ENCODE assay signal across 19 cellular contexts in the genomic region with DNA sequence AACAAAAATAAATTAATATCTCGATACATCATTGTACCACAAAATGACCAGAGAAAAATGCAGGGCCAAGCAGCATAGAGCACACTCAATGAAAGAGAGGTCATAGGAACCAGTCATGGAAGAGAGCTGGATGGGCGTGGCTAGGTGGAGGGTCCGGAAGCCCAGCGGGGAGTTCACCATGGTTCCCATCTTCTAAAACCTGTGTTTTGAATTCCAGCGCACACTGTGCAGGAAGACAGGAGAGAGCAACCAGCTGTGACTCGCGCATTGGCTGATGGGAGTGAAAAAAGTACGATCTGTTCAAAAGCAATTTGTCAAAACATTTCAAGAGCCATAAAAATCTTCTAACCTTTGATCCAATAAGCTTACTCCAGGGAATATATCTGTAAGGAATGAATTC.
DNase-seq lines count a peak whose midpoint lies in the region; FAIRE-seq and TF ChIP-seq lines count a peak whose summit lies in the region.
"Had no signal": no experiment of that assay in that cellular context is flagged by ENCODE, and none has a peak within 500 bp of the region (broad histone marks: within the 10 kb centered on the region; RNA-seq: fewer than 3 reads in every experiment).

No MANE protein-coding gene starts in this region.

- H3K56ac ChIP-seq in H1 (replicated peaks; ENCODE audit: insufficient read length, low read depth, low read length), result no peak overlapping the region

- no peak overlapping the region for H2BK5ac ChIP-seq in H1 (ENCODE audit: low read depth, low read length)

- H2BK12ac ChIP-seq in H1 (ENCODE audit: low read depth, low read length), result no peak overlapping the region

- H2AFZ ChIP-seq in H1 (ENCODE audit: low read length), result 0 out of 2 replicates have a peak overlapping the region, but pooled peaks have one; percentile 11
- H2AFZ ChIP-seq: GM23338 had no signal

- no peak overlapping the region for H3K4me3 ChIP-seq in H1 (ENCODE audit: extremely low read depth in 1 of 4, insufficient read depth in 2 of 4, low read depth in 3 of 4, low read length in 4 of 4)
- H3K4me3 ChIP-seq: BLaER1 treated with 17β-estradiol and CSF1 and Interleukin-3, amounts not matched to agents 10 nM and 100 nM; GM12878; GM23338; HAP-1 had no signal

- no peak overlapping the region for H3K4ac ChIP-seq in H1 (replicated peaks; ENCODE audit: insufficient read length, low read depth, low read length)

- H3K27ac Mint-ChIP-seq in osteocyte (ENCODE audit: unreplicated experiment), result no peak overlapping the region
- H3K27ac Mint-ChIP-seq: CD4-positive, CD25-positive, alpha-beta regulatory T cell; GM23338 had no signal

- no peak overlapping the region for H4K91ac ChIP-seq in H1 (replicated peaks; ENCODE audit: insufficient read length, low read length)

- H3K4me3 Mint-ChIP-seq in osteocyte (ENCODE audit: unreplicated experiment), result no peak overlapping the region
- H3K4me3 Mint-ChIP-seq: CD4-positive, CD25-positive, alpha-beta regulatory T cell; GM23338 had no signal

- TF ChIP-seq RAD21 in H1 (IDR thresholded peaks at IDR 0.05 in 1 of 2, conservative IDR thresholded peaks at IDR 0.05 in 1 of 2; ENCODE audit: low read depth in 2 of 2, low read length in 2 of 2), result no peak

- no peak overlapping the region for H4K5ac ChIP-seq in H1 (ENCODE audit: insufficient read length, low read depth, low read length)

- no peaks in the 10 kb centered on the region for H3K4me1 ChIP-seq in H1 (replicated peaks in 1 of 4; ENCODE audit: control insufficient read depth in 3 of 4, insufficient read depth in 4 of 4, low read length in 3 of 4)
- H3K4me1 ChIP-seq: HAP-1 had no signal

- no peak for TF ChIP-seq POLR2A in H1 (IDR thresholded peaks at IDR 0.05; ENCODE audit: control extremely low read depth in 1 of 2, low read depth in 2 of 2, low read length in 2 of 2)

- H2AK5ac ChIP-seq in H1 (ENCODE audit: low read depth, low read length), result no peak overlapping the region

- no peak overlapping the region for H3K4me2 ChIP-seq in H1 (ENCODE audit: insufficient read depth in 1 of 2, low read depth in 2 of 2, low read length in 2 of 2)
- H3K4me2 ChIP-seq: BLaER1 treated with 17β-estradiol and CSF1 and Interleukin-3, amounts not matched to agents 10 nM and 100 nM; GM23338 had no signal

- TF ChIP-seq CTCF in H1 (IDR thresholded peaks at IDR 0.05; ENCODE audit: control extremely low read depth in 1 of 3, insufficient read depth in 1 of 3, low read depth in 1 of 3, low read length in 3 of 3) (no peak), osteocyte (IDR thresholded peaks at IDR 0.05) (no peak)

- H2BK15ac ChIP-seq in H1 (ENCODE audit: low read length), result no peak overlapping the region

- CTCF ChIA-PET in H1 (lab: Charles Lee; ENCODE audit: partially characterized antibody), result interaction anchor here (1.4 kb wide), 1 partner anchor 54 kb away, joined by 3 read pairs; no protein-coding TSS in a partner anchor

- peak; percentile 6 for DNase-seq in NCI-H146 (lab: John Stamatoyannopoulos, UW)
- DNase-seq in NCI-H146 treated with DMSO at 0.1 percent for 48 hours (lab: John Stamatoyannopoulos, UW; ENCODE audit: unreplicated experiment), result no peak
- peak; percentile 32 for DNase-seq in NCI-H2227 (lab: John Stamatoyannopoulos, UW; ENCODE audit: unreplicated experiment)
- no peak for DNase-seq in H1 (ENCODE audit: low read depth in 1 of 2, low spot score in 2 of 2)
- peak; percentile 57 for DNase-seq in osteocyte (ENCODE audit: extremely low spot score, unreplicated experiment)
- no peak for DNase-seq in stimulated activated CD4-positive, alpha-beta T cell treated with anti-CD3 and anti-CD28 coated beads, Interleukin-12 subunit alpha, Interleukin-12 subunit beta, amount 100 ng/mL, for 4 hours
- DNase-seq in stimulated activated CD8-positive, alpha-beta memory T cell treated with anti-CD3 and anti-CD28 coated beads, Interleukin-4, amount 100 ng/mL, for 48 hours, result no peak
- no peak for DNase-seq in AG20443 (ENCODE audit: low spot score)
- DNase-seq: Calu3; CD4-positive, CD25-positive, alpha-beta regulatory T cell; DMS 273 treated with DMSO at 0.1 percent for 48 hours had no signal

- TF ChIP-seq EP300 in H1 (IDR thresholded peaks at IDR 0.05; ENCODE audit: borderline replicate concordance in 1 of 2, low read depth in 2 of 2, low read length in 2 of 2), result no peak

- POLR2A ChIA-PET in H1 (lab: Charles Lee; ENCODE audit: partially characterized antibody), result no interaction called here

- no peaks in the 10 kb centered on the region for H3K27me3 ChIP-seq in H1 (replicated peaks in 1 of 4; ENCODE audit: control insufficient read depth in 3 of 4, extremely low read depth in 1 of 4, insufficient read depth in 3 of 4, low read length in 3 of 4)
- H3K27me3 ChIP-seq: BLaER1 treated with 17β-estradiol and CSF1 and Interleukin-3, amounts not matched to agents 10 nM and 100 nM had no signal

- no peaks in the 10 kb centered on the region for H4K20me1 ChIP-seq in H1 (replicated peaks in 1 of 2; ENCODE audit: control insufficient read depth in 1 of 2, insufficient read depth in 2 of 2, low read length in 2 of 2)
- H4K20me1 ChIP-seq: BLaER1 treated with 17β-estradiol and CSF1 and Interleukin-3, amounts not matched to agents 10 nM and 100 nM had no signal

- H2BK20ac ChIP-seq in H1 (ENCODE audit: low read length), result no peak overlapping the region

- H3K23ac ChIP-seq in H1 (ENCODE audit: insufficient read length), result no peak overlapping the region

- H3K4me1 Mint-ChIP-seq in osteocyte (ENCODE audit: unreplicated experiment), result no peaks in the 10 kb centered on the region
- H3K4me1 Mint-ChIP-seq: CD4-positive, CD25-positive, alpha-beta regulatory T cell had no signal

- H4K8ac ChIP-seq in H1 (ENCODE audit: extremely low read depth, insufficient read depth, low read length), result no peak overlapping the region

- H3K14ac ChIP-seq in H1 (ENCODE audit: insufficient read length), result no peak overlapping the region

- H3K27me3 Mint-ChIP-seq in osteocyte (ENCODE audit: unreplicated experiment), result peaks cover 6% of the 10 kb centered on the region

- no peaks in the 10 kb centered on the region for H3K9me3 ChIP-seq in H1 (ENCODE audit: insufficient read depth in 2 of 2, low read depth in 1 of 2, low read length in 1 of 2)
- H3K9me3 ChIP-seq: HAP-1 had no signal

- H2BK120ac ChIP-seq in H1 (replicated peaks; ENCODE audit: low read depth, low read length), result no peak overlapping the region

- H3K79me2 ChIP-seq in H1 (ENCODE audit: control insufficient read depth in 1 of 2, insufficient read depth in 2 of 2, low read length in 2 of 2), result no peaks in the 10 kb centered on the region

- H3K27ac ChIP-seq in H1 (ENCODE audit: low read depth, low read length), result no peak overlapping the region
- H3K27ac ChIP-seq: 22Rv1; BLaER1 treated with 17β-estradiol and CSF1 and Interleukin-3, amounts not matched to agents 10 nM and 100 nM had no signal

- no peaks in the 10 kb centered on the region for H3K79me1 ChIP-seq in H1 (ENCODE audit: low read depth, low read length)

- 89% methylated on average over 8 of the region's 8 CpGs; no CpG with 5 or more reads in 1 of the 2 experiments for WGBS in H1 (ENCODE audit: extremely low coverage in 1 of 2, insufficient coverage in 1 of 2, insufficient read length in 1 of 2, insufficient replicate concordance in 2 of 2, low coverage in 1 of 2, low lambda C conversion rate in 2 of 2, missing lambda C conversion rate in 1 of 2), 2 experiments

- no peaks in the 10 kb centered on the region for H3K23me2 ChIP-seq in H1 (ENCODE audit: low read depth, low read length)

- no peak for FAIRE-seq in H1 (lab: Jason Lieb, UNC)
- FAIRE-seq: GM12878, GM18507, HepG2, HTR-8/SVneo had no signal

- no peaks in the 10 kb centered on the region for H3K36me3 ChIP-seq in H1 (ENCODE audit: control insufficient read depth in 2 of 4, insufficient read depth in 4 of 4, low read length in 3 of 4)
- H3K36me3 ChIP-seq: BLaER1 treated with 17β-estradiol and CSF1 and Interleukin-3, amounts not matched to agents 10 nM and 100 nM; HAP-1 had no signal

- H3K36me3 Mint-ChIP-seq in osteocyte (ENCODE audit: unreplicated experiment), result no peaks in the 10 kb centered on the region
- H3K36me3 Mint-ChIP-seq: CD4-positive, CD25-positive, alpha-beta regulatory T cell had no signal

- H3K9ac ChIP-seq in H1 (replicated peaks in 1 of 4; ENCODE audit: extremely low read depth in 1 of 4, low read depth in 3 of 4, low read length in 3 of 4), result no peak overlapping the region
- H3K9ac ChIP-seq: BLaER1 treated with 17β-estradiol and CSF1 and Interleukin-3, amounts not matched to agents 10 nM and 100 nM had no signal

- no peaks in the 10 kb centered on the region for H3K9me3 Mint-ChIP-seq in osteocyte (ENCODE audit: unreplicated experiment)
- H3K9me3 Mint-ChIP-seq: GM23338 had no signal

- no peak overlapping the region for H3K18ac ChIP-seq in H1 (ENCODE audit: extremely low read depth, low read length)

TF ChIP-seq in H1, 55 proteins besides CTCF, POLR2A, EP300 and RAD21:
- TF ChIP-seq FOSL1 (IDR thresholded peaks at IDR 0.05; ENCODE audit: insufficient read depth, low read depth, low read length) (no peak), MAFK (IDR thresholded peaks at IDR 0.05; ENCODE audit: low read depth, low read length) (no peak), SAP30 (IDR thresholded peaks at IDR 0.05; ENCODE audit: insufficient read depth, insufficient replicate concordance, low read length) (no peak), GABPA (IDR thresholded peaks at IDR 0.05; ENCODE audit: borderline replicate concordance, insufficient read depth, low read length) (no peak), RFX5 (IDR thresholded peaks at IDR 0.05; ENCODE audit: borderline replicate concordance, low read depth, low read length) (no peak), ASH2L (IDR thresholded peaks at IDR 0.05; ENCODE audit: low read length) (no peak), KDM5A (IDR thresholded peaks at IDR 0.05; ENCODE audit: low read length) (no peak), RNF2 (IDR thresholded peaks at IDR 0.05; ENCODE audit: borderline replicate concordance, low read depth, low read length, missing control alignments, poor library complexity, severe bottlenecking) (no peak), NANOG (IDR thresholded peaks at IDR 0.05; ENCODE audit: insufficient read depth, low read depth, low read length, poor library complexity, severe bottlenecking) (no peak), CEBPB (IDR thresholded peaks at IDR 0.05; ENCODE audit: low read depth, low read length) (no peak), BACH1 (IDR thresholded peaks at IDR 0.05; ENCODE audit: low read length) (no peak)
- TF ChIP-seq, protein P1, sequence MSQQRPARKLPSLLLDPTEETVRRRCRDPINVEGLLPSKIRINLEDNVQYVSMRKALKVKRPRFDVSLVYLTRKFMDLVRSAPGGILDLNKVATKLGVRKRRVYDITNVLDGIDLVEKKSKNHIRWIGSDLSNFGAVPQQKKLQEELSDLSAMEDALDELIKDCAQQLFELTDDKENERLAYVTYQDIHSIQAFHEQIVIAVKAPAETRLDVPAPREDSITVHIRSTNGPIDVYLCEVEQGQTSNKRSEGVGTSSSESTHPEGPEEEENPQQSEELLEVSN (IDR thresholded peaks at IDR 0.05), result no peak
TF ChIP-seq in H1: peak in this region for 0.

Comparison
In these comparisons a context has a peak if more than half of its experiments do, and no peak if none do; other contexts are left out.
1. DNase-seq: peak in NCI-H146 (single experiment), NCI-H2227 (single experiment) and osteocyte (single experiment); none in NCI-H146 treated with DMSO at 0.1 percent for 48 hours (single experiment), H1 (0 of 2), stimulated activated CD4-positive, alpha-beta T cell treated with anti-CD3 and anti-CD28 coated beads, Interleukin-12 subunit alpha, Interleukin-12 subunit beta, amount 100 ng/mL, for 4 hours (single experiment), stimulated activated CD8-positive, alpha-beta memory T cell treated with anti-CD3 and anti-CD28 coated beads, Interleukin-4, amount 100 ng/mL, for 48 hours (single experiment) and AG20443 (single experiment).